17 cellular contexts compared by ENCODE assay signal in the genomic region with DNA sequence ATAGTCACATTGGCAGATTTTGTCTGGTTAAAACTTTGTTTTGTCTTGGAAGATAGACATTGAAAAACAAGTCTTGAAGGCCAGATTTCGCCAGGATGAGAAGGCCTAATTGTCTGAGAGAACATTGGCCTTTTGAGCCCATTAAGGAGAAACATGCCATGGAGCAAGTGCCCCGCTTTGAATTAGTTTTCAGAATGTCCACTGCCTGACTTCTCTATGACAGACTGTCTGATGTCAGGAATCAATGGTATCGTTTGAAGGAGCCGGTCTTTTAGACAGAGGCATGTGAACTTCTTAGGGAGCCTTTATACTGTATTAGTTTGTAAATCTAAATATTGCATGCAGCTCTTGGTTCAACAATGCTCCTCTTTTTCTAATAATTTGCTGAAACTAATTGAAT.
DNase-seq lines count a peak whose midpoint lies in the region; ATAC-seq and TF ChIP-seq lines count a peak whose summit lies in the region.
"Had no signal": no experiment of that assay in that cellular context is flagged by ENCODE, and none has a peak within 500 bp of the region (broad histone marks: within the 10 kb centered on the region; RNA-seq: fewer than 3 reads in every experiment).

No MANE protein-coding gene starts in this region.

- no peak for TF ChIP-seq EP300 in suprapubic skin (IDR thresholded peaks at IDR 0.05)

- intact Hi-C loops in left ventricle myocardium inferior (cut with micrococcal nuclease) (no loop called here), heart left ventricle (cut with DNase I) (loop anchor here in 6 of 10 donors (5.0 to 10.0 kb wide), 3 partner anchors 90 to 103 kb away; no protein-coding TSS in a partner anchor)

- H3K36me3 ChIP-seq in left ventricle myocardium inferior (no peaks in the 10 kb centered on the region), heart left ventricle (no peaks in the 10 kb centered on the region), suprapubic skin (no peaks in the 10 kb centered on the region)
- H3K36me3 ChIP-seq: BLaER1 had no signal

- no peak for TF ChIP-seq CTCF in left ventricle myocardium inferior (IDR thresholded peaks at IDR 0.05; ENCODE audit: borderline replicate concordance)
- no peak for TF ChIP-seq CTCF in heart left ventricle (IDR thresholded peaks at IDR 0.05)
- no peak for TF ChIP-seq CTCF in suprapubic skin (IDR thresholded peaks at IDR 0.05)

- H3K4me1 ChIP-seq in left ventricle myocardium inferior (peaks cover 55% of the 10 kb centered on the region), heart left ventricle (peaks cover 5 to 65% (median 46%) of the 10 kb centered on the region in 12 donors), suprapubic skin (peaks cover 23% of the 10 kb centered on the region)

- H3K4me3 ChIP-seq in left ventricle myocardium inferior (no peak overlapping the region), heart left ventricle (no peak overlapping the region), suprapubic skin (no peak overlapping the region)
- H3K4me3 ChIP-seq: BLaER1 had no signal

- no peak for DNase-seq in left ventricle myocardium inferior
- no peak for DNase-seq in heart left ventricle
- no peak for DNase-seq in caudate nucleus (lab: John Stamatoyannopoulos, UW)
- DNase-seq in medulla oblongata (ENCODE audit: extremely low spot score), result peak; percentile 28
- DNase-seq in superior temporal gyrus (ENCODE audit: extremely low spot score), result peak; percentile 33
- no peak for DNase-seq in nucleus accumbens (lab: John Stamatoyannopoulos, UW)
- no peak for DNase-seq in suprapubic skin (ENCODE audit: low spot score in 2 of 2)
- DNase-seq: CD4-positive, CD25-positive, alpha-beta regulatory T cell; CD8-positive, alpha-beta T cell; DMS 273 treated with DMSO at 0.1 percent for 48 hours; DMS79 treated with DMSO at 0.1 percent for 48 hours; GOT3; HCEC 1CT had no signal

- ATAC-seq in heart left ventricle (no peak), HG02884 (IDR thresholded peaks at IDR 0.05; ENCODE audit: unreplicated experiment) (no peak)
- ATAC-seq: CD8-positive, alpha-beta T cell had no signal

- TF ChIP-seq POLR2A in heart left ventricle (IDR thresholded peaks at IDR 0.05) (no peak), suprapubic skin (IDR thresholded peaks at IDR 0.05) (no peak)

- H3K27me3 ChIP-seq in left ventricle myocardium inferior (ENCODE audit: low read depth), result no peaks in the 10 kb centered on the region
- H3K27me3 ChIP-seq in heart left ventricle, result no peaks in the 10 kb centered on the region
- no peaks in the 10 kb centered on the region for H3K27me3 ChIP-seq in suprapubic skin
- H3K27me3 ChIP-seq: BLaER1 had no signal

- H3K9me3 ChIP-seq in left ventricle myocardium inferior (replicated peaks) (no peaks in the 10 kb centered on the region), heart left ventricle (no peaks in the 10 kb centered on the region), suprapubic skin (no peaks in the 10 kb centered on the region)

- H3K27ac ChIP-seq in left ventricle myocardium inferior (replicated peaks) (peak overlapping the region; percentile 91), heart left ventricle (no peak overlapping the region), caudate nucleus (ENCODE audit: low read depth, low read length) (peak overlapping the region; percentile 18), suprapubic skin (no peak overlapping the region)
- H3K27ac ChIP-seq: 22Rv1, C4-2B had no signal

- WGBS in heart left ventricle, 4 donors, result 92 to 97% (median 96%) methylated on average over 4 of the region's 4 CpGs
- WGBS in suprapubic skin, result 86% methylated on average over 4 of the region's 4 CpGs

Comparison
In these comparisons a context has a peak if more than half of its experiments do, and no peak if none do; other contexts are left out.
1. H3K27ac ChIP-seq: peak in left ventricle myocardium inferior (single experiment) and caudate nucleus (single experiment); none in heart left ventricle (0 of 12) and suprapubic skin (single experiment).
2. DNase-seq: peak in medulla oblongata (single experiment) and superior temporal gyrus (single experiment); none in left ventricle myocardium inferior (single experiment), heart left ventricle (0 of 5), caudate nucleus (0 of 61), nucleus accumbens (0 of 56) and suprapubic skin (0 of 2).